In the genomic region with DNA sequence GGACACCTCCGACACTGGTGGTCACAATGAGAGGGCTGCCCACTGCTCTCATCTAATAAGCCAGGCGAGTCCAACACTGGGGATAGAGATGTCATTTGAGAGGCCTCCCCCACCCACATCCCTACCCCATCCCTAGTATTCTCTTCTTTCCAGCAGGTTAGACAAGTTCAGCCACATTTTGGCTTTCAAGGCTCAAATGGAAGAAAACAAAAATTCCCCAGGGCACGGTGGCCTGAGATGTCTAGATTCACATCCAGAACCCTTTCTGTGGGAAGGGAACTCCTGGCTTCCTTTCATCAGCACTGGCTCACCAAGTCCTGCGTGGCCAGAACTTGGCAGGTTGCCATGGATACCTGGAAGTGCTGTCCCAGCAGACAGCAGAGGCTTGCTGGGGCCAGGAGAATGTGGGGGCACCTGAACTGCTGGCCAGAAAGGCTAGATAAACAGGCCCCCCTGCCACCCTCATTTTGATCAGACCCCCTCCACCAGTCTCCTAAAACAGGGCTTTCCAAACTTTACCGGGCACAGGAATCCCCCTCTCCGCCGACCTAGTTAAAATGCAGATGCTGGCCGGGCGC, we compare ENCODE assay signal across 26 cellular contexts. TPM values are rescaled to one million over a fixed set of nuclear protein-coding genes. Genes with fewer than 3 reads are reported as not detected.
DNase-seq lines count a peak whose midpoint lies in the region; ATAC-seq, FAIRE-seq and TF ChIP-seq lines count a peak whose summit lies in the region.
"Had no signal": no experiment of that assay in that cellular context is flagged by ENCODE, and none has a peak within 500 bp of the region (broad histone marks: within the 10 kb centered on the region; RNA-seq: fewer than 3 reads in every experiment).

No MANE protein-coding gene starts in this region.

- TF ChIP-seq CTCF in OCI-LY1 (IDR thresholded peaks at IDR 0.05; ENCODE audit: low read length) (no peak), K562 (IDR thresholded peaks at IDR 0.05 in 2 of 3, conservative IDR thresholded peaks at IDR 0.05 in 1 of 3; ENCODE audit: insufficient read depth in 2 of 3, low read depth in 1 of 3, low read length in 3 of 3) (no peak), uterus (IDR thresholded peaks at IDR 0.05) (no peak)

- no peaks in the 10 kb centered on the region for H3K9me3 ChIP-seq in OCI-LY1 (ENCODE audit: low read length)
- no peaks in the 10 kb centered on the region for H3K9me3 ChIP-seq in K562 (replicated peaks; ENCODE audit: control insufficient read depth, insufficient read depth, low read depth, low read length)
- no peaks in the 10 kb centered on the region for H3K9me3 ChIP-seq in uterus
- H3K9me3 ChIP-seq: Caco-2, MG63, SJCRH30 had no signal

- H4K20me1 ChIP-seq in OCI-LY1 (ENCODE audit: insufficient read depth, low read length) (no peaks in the 10 kb centered on the region), K562 (replicated peaks; ENCODE audit: control insufficient read depth, insufficient read depth, low read length) (no peaks in the 10 kb centered on the region)

- no peak for TF ChIP-seq RAD21 in K562 (CRISPR knock-in tag; conservative IDR thresholded peaks at IDR 0.05 in 1 of 2, IDR thresholded peaks at IDR 0.05 in 1 of 2)

- POLR2A ChIA-PET in K562 (lab: Yijun Ruan, JAX): no interaction called here

- H2AFZ ChIP-seq in OCI-LY1 (ENCODE audit: low read length): no peak overlapping the region
- no peak overlapping the region for H2AFZ ChIP-seq in K562 (ENCODE audit: low read depth, low read length)
- H2AFZ ChIP-seq: GM23338 had no signal

- no peak for TF ChIP-seq EP300 in K562 (IDR thresholded peaks at IDR 0.05; ENCODE audit: low read length)

- H3K4me2 ChIP-seq in OCI-LY1 (ENCODE audit: low read length): peak overlapping the region; percentile 65
- H3K4me2 ChIP-seq in K562 (ENCODE audit: insufficient read depth, low read length): no peak overlapping the region
- H3K4me2 ChIP-seq: GM23338 had no signal

- H3K9me1 ChIP-seq in K562 (ENCODE audit: control insufficient read depth, insufficient read depth, low read length): no peaks in the 10 kb centered on the region

- H3K4me3 ChIP-seq in OCI-LY1 (ENCODE audit: low read depth, low read length, poor library complexity, severe bottlenecking) (peak overlapping the region; percentile 56), K562 (no peak overlapping the region), uterus (no peak overlapping the region)
- H3K4me3 ChIP-seq: GM23338, MG63, SJCRH30 had no signal

- H3K4me1 ChIP-seq in OCI-LY1 (ENCODE audit: insufficient read depth, low read length, severe bottlenecking) (peaks cover 79% of the 10 kb centered on the region), K562 (replicated peaks in 1 of 2; ENCODE audit: control insufficient read depth in 2 of 2, insufficient read depth in 2 of 2, low read length in 2 of 2) (peaks cover 10 to 11% of the 10 kb centered on the region in 2 experiments; a peak in 4 of 5 replicates), uterus (no peaks in the 10 kb centered on the region)
- H3K4me1 ChIP-seq: SJCRH30 had no signal

- in situ Hi-C loops in K562 (cut with MboI): loop anchor here (10.0 kb wide), 2 partner anchors 111 to 181 kb away; partner anchors contain the start of gene DDX3X

- no peak for FAIRE-seq in K562 (lab: Jason Lieb, UNC)
- FAIRE-seq: HepG2 had no signal

- no peaks in the 10 kb centered on the region for H3K9me2 ChIP-seq in OCI-LY1 (ENCODE audit: low read depth, low read length)

- WGBS in K562 (ENCODE audit: insufficient coverage, low coverage, missing lambda C conversion rate): 22% methylated on average over 7 of the region's 9 CpGs

- CTCF ChIA-PET in K562 (lab: Yijun Ruan, JAX; ENCODE audit: low intra/inter-chr PET ratio): no interaction called here

- no peak for TF ChIP-seq POLR2A in K562 (conservative IDR thresholded peaks at IDR 0.05)
- no peak for TF ChIP-seq POLR2A in uterus (IDR thresholded peaks at IDR 0.05)

- ATAC-seq in K562 (no peak), GM21528 (IDR thresholded peaks at IDR 0.05; ENCODE audit: low FRiP score, unreplicated experiment) (no peak)
- ATAC-seq: CD8-positive, alpha-beta T cell; GM23338; HepG2; Right ventricle myocardium inferior; SK-N-SH treated with all-trans-retinoic acid at 6 μM for 48 hours; T-helper 17 cell had no signal

- peak overlapping the region; percentile 93 for H3K27ac ChIP-seq in OCI-LY1 (ENCODE audit: low read depth, low read length, poor library complexity, severe bottlenecking)
- no peak overlapping the region for H3K27ac ChIP-seq in K562 (ENCODE audit: extremely low read depth, low read depth, low read length)
- no peak overlapping the region for H3K27ac ChIP-seq in uterus
- H3K27ac ChIP-seq: SJCRH30 had no signal

- H3K36me3 ChIP-seq in OCI-LY1 (ENCODE audit: insufficient read depth, low read length): no peaks in the 10 kb centered on the region
- H3K36me3 ChIP-seq in K562 (ENCODE audit: control insufficient read depth, insufficient read depth, low read length): no peaks in the 10 kb centered on the region
- no peaks in the 10 kb centered on the region for H3K36me3 ChIP-seq in uterus
- H3K36me3 ChIP-seq: MG63, SJCRH30 had no signal

- no TSS peak for BruUV-seq in K562 (replicated peaks; lab: Mats Ljungman, UMichigan)

- H3F3A ChIP-seq in OCI-LY1 (ENCODE audit: insufficient read depth, low read length): no peaks in the 10 kb centered on the region

- peak; percentile 3 for DNase-seq in NCI-H748 (lab: John Stamatoyannopoulos, UW; ENCODE audit: unreplicated experiment)
- no peak for DNase-seq in NCI-H748 treated with DMSO at 0.1 percent for 48 hours (lab: John Stamatoyannopoulos, UW)
- no peak for DNase-seq in K562 (ENCODE audit: extremely low read depth in 1 of 4, low spot score in 3 of 4)
- DNase-seq in uterus: no peak
- DNase-seq in NCI-H1694 (lab: John Stamatoyannopoulos, UW): no peak
- DNase-seq: C1 segment of cervical spinal cord; Caco-2; CD8-positive, alpha-beta T cell; DMS79 treated with DMSO at 0.1 percent for 48 hours; H9; KG1; MG63; NCI-H2029 treated with DMSO at 0.1 percent for 48 hours; NCI-H2171 treated with DMSO at 0.1 percent for 48 hours; NCI-H345; NCI-H510A treated with DMSO at 0.1 percent for 48 hours; NCI-H774; SJCRH30; T-helper 17 cell had no signal

- no peaks in the 10 kb centered on the region for H3K27me3 ChIP-seq in OCI-LY1 (ENCODE audit: insufficient read depth, low read length)
- peaks cover 0 to 5% of the 10 kb centered on the region in 2 experiments; a peak in 1 of 5 replicates for H3K27me3 ChIP-seq in K562 (ENCODE audit: control insufficient read depth in 2 of 2, insufficient read depth in 2 of 2, low read length in 2 of 2)
- H3K27me3 ChIP-seq in uterus: no peaks in the 10 kb centered on the region
- H3K27me3 ChIP-seq: MG63, SJCRH30 had no signal

- H3K9ac ChIP-seq in OCI-LY1 (ENCODE audit: low read length) (no peak overlapping the region; the same call in 1 of the 2 replicates), K562 (ENCODE audit: insufficient read depth in 1 of 2, low read depth in 2 of 2, low read length in 2 of 2) (no peak overlapping the region)

- intact Hi-C loops in K562 (cut with micrococcal nuclease): no loop called here
- intact Hi-C loops in uterus (cut with DNase I; ENCODE audit: low total_unique reads): no loop called here

- 0 out of 2 replicates have a peak, but pooled peaks cover 5% of the 10 kb centered on the region for H3K79me2 ChIP-seq in OCI-LY1 (ENCODE audit: insufficient read depth, low read length)
- no peaks in the 10 kb centered on the region for H3K79me2 ChIP-seq in K562 (ENCODE audit: control insufficient read depth, insufficient read depth, low read length)

TF ChIP-seq in K562, 482 proteins besides CTCF, POLR2A, EP300 and RAD21:
- TF ChIP-seq NFIC (IDR thresholded peaks at IDR 0.05) (peak; percentile 83), RFX1 (IDR thresholded peaks at IDR 0.05) (peak; percentile 56), C11orf30 (IDR thresholded peaks at IDR 0.05; ENCODE audit: low read depth) (no peak)

RNA-seq across cellular contexts. Expression of gene NYX, which starts 1.3 kb away (rescaled TPM):
- not detected in 2 replicates for total RNA-seq in K562 (2011; cell fraction: chromatin; rRNA removed; ENCODE audit: low replicate concordance)
- total RNA-seq in K562 (2011; cell fraction: nucleolus; rRNA removed): not detected in 2 replicates
- not detected in 2 replicates for total RNA-seq in K562 (2011; cell fraction: nucleoplasm; rRNA removed)
- total RNA-seq in K562 (2014; rRNA removed) (not detected in 2 replicates), K562 (2014; rRNA removed; fragmentation: Illumina TruSeq; extraction: Trizol) (not detected in 2 replicates), K562 (2015; rRNA removed; fragmentation: Illumina TruSeq; extraction: Trizol) (not detected in 2 replicates), K562 (2021) (not detected in 2 replicates), uterus (not detected)
- polyA plus RNA-seq in K562 (2011; rRNA removed) (not detected in 2 replicates), K562 (2014; fragmentation: Illumina TruSeq; extraction: Trizol) (not detected in 2 replicates), K562 (2014; fragmentation: Nextera tagmentation; extraction: Ambion mirVana) (not detected), K562 (2014; rRNA removed) (not detected in 2 replicates)
- polyA plus RNA-seq in K562 (2011; cell fraction: cytosol; rRNA removed): not detected in 2 replicates
- polyA plus RNA-seq in K562 (2011; cell fraction: nucleus; rRNA removed): not detected in 2 replicates
- polyA plus RNA-seq in K562 (2012): not detected in 2 replicates
- polyA minus RNA-seq in K562 (2011; rRNA and poly(A)+ RNA removed): not detected in 2 replicates
- polyA minus RNA-seq in K562 (2011; cell fraction: cytosol; rRNA and poly(A)+ RNA removed): not detected in 2 replicates
- polyA minus RNA-seq in K562 (2011; cell fraction: nucleus; rRNA and poly(A)+ RNA removed): not detected in 2 replicates
- total RNA-seq: Caco-2; CD8-positive, alpha-beta T cell; H9; HepG2; HT1080; Right ventricle myocardium inferior; SJCRH30; T-helper 17 cell had no signal
- polyA plus RNA-seq: HepG2 had no signal
